ENCODE assay signal across 8 cellular contexts in the genomic region with DNA sequence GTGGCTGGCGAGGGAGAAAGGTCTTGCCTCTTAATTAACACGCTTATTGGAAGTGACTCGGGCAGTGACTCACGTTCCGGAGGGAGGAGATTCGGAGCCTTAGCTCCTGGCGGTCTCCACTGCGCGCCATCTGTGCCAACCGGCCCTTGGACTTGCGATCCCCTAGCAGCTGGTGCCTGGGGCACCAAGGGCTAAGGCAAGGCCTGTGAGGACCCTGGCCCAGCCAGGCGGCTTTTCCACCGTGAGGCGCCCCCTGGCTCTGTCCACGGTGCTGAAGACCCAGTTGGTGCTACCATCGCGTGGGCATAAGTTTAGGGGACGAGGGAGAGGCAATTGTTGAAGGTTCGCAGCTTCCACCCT. TPM values are rescaled to one million over a fixed set of nuclear protein-coding genes. Genes with fewer than 3 reads are reported as not detected.
A peak's percentile ranks its signal among the peaks of the same experiment; 100 is the strongest.
DNase-seq lines count a peak whose midpoint lies in the region; FAIRE-seq and TF ChIP-seq lines count a peak whose summit lies in the region.

No MANE protein-coding gene starts in this region.

- peaks cover 5% of the 10 kb centered on the region for H3K4me1 ChIP-seq in adipocyte (ENCODE audit: control insufficient read depth, insufficient read depth, low read length)
- peaks cover 2 to 17% (median 14%) of the 10 kb centered on the region in 4 donors for H3K4me1 ChIP-seq in liver (ENCODE audit: control insufficient read depth in 4 of 4, insufficient read depth in 4 of 4, low read length in 3 of 4)

- CTCF ChIA-PET in BJ (lab: Yijun Ruan, JAX) = interaction anchor here (1.0 kb wide), 1 partner anchor 60 kb away, joined by 3 read pairs; no protein-coding TSS in a partner anchor

- no peaks in the 10 kb centered on the region for H3K36me3 ChIP-seq in BJ (ENCODE audit: control insufficient read depth, insufficient read depth, low read length)
- H3K36me3 ChIP-seq in H7 (replicated peaks; ENCODE audit: control insufficient read depth, insufficient read depth, low read length) = no peaks in the 10 kb centered on the region
- H3K36me3 ChIP-seq in adipocyte (ENCODE audit: control insufficient read depth, insufficient read depth, low read length, severe bottlenecking) = no peaks in the 10 kb centered on the region
- H3K36me3 ChIP-seq in liver (ENCODE audit: control insufficient read depth in 4 of 4, insufficient read depth in 3 of 4, low read depth in 1 of 4, low read length in 3 of 4) = no peaks in the 10 kb centered on the region

- 14% methylated on average over 19 of the region's 19 CpGs for WGBS in liver

- H3K4me3 ChIP-seq in BJ (ENCODE audit: low read depth, low read length) (no peak overlapping the region), H7 (ENCODE audit: insufficient read depth, low read depth, low read length) (no peak overlapping the region), adipocyte (ENCODE audit: low read length) (no peak overlapping the region), liver (ENCODE audit: low read depth in 1 of 3, low read length in 3 of 3) (no peak overlapping the region)

- no peak for TF ChIP-seq CTCF in BJ (IDR thresholded peaks at IDR 0.05; ENCODE audit: insufficient read depth, low read depth, low read length)
- TF ChIP-seq CTCF in liver (IDR thresholded peaks at IDR 0.05; ENCODE audit: low read depth, low read length, missing input control) = no peak
- no peak for TF ChIP-seq CTCF in D721Med (IDR thresholded peaks at IDR 0.05; ENCODE audit: insufficient read depth, missing control alignments)

- H3K9ac ChIP-seq in adipocyte (ENCODE audit: low read length) (no peak overlapping the region), liver (ENCODE audit: low read depth in 1 of 2, low read length in 2 of 2) (no peak overlapping the region)

- no peak for FAIRE-seq in D721Med (lab: Jason Lieb, UNC)

- DNase-seq in BJ (ENCODE audit: low read depth) (peak; percentile 1), H7 (peak; percentile 83), adipocyte (ENCODE audit: low read depth) (peak; percentile 44), midbrain (lab: John Stamatoyannopoulos, UW) (no peak), cortex of kidney (lab: John Stamatoyannopoulos, UW) (no peak), COLO829 (ENCODE audit: low spot score) (no peak), D721Med (ENCODE audit: insufficient read length, low spot score) (no peak)

- H3K9me3 ChIP-seq in adipocyte (ENCODE audit: control insufficient read depth, low read length) = no peaks in the 10 kb centered on the region
- no peaks in the 10 kb centered on the region for H3K9me3 ChIP-seq in liver (ENCODE audit: control insufficient read depth in 4 of 4, low read length in 3 of 4)

- H3K27me3 ChIP-seq in BJ (ENCODE audit: control insufficient read depth, insufficient read depth, low read length) (peaks cover 62% of the 10 kb centered on the region), H7 (ENCODE audit: control insufficient read depth, insufficient read depth, low read length) (peaks cover 29% of the 10 kb centered on the region), adipocyte (replicated peaks; ENCODE audit: control insufficient read depth, insufficient read depth, low read length) (peaks cover 76% of the 10 kb centered on the region), liver (ENCODE audit: control insufficient read depth in 4 of 4, insufficient read depth in 4 of 4, low read length in 3 of 4) (peaks cover 2 to 22% (median 16%) of the 10 kb centered on the region in 4 donors)

- TF ChIP-seq RAD21 in liver (IDR thresholded peaks at IDR 0.05) = no peak

- POLR2A ChIA-PET in BJ (lab: Charles Lee) = no interaction called here

- H3K27ac ChIP-seq in liver (ENCODE audit: low read depth in 1 of 2, low read length in 2 of 2) = no peak overlapping the region

TF ChIP-seq in liver, 16 proteins besides CTCF, POLR2A, EP300 and RAD21:
- TF ChIP-seq HNF4A (conservative IDR thresholded peaks at IDR 0.05) = no peak
- TF ChIP-seq, protein P1, sequence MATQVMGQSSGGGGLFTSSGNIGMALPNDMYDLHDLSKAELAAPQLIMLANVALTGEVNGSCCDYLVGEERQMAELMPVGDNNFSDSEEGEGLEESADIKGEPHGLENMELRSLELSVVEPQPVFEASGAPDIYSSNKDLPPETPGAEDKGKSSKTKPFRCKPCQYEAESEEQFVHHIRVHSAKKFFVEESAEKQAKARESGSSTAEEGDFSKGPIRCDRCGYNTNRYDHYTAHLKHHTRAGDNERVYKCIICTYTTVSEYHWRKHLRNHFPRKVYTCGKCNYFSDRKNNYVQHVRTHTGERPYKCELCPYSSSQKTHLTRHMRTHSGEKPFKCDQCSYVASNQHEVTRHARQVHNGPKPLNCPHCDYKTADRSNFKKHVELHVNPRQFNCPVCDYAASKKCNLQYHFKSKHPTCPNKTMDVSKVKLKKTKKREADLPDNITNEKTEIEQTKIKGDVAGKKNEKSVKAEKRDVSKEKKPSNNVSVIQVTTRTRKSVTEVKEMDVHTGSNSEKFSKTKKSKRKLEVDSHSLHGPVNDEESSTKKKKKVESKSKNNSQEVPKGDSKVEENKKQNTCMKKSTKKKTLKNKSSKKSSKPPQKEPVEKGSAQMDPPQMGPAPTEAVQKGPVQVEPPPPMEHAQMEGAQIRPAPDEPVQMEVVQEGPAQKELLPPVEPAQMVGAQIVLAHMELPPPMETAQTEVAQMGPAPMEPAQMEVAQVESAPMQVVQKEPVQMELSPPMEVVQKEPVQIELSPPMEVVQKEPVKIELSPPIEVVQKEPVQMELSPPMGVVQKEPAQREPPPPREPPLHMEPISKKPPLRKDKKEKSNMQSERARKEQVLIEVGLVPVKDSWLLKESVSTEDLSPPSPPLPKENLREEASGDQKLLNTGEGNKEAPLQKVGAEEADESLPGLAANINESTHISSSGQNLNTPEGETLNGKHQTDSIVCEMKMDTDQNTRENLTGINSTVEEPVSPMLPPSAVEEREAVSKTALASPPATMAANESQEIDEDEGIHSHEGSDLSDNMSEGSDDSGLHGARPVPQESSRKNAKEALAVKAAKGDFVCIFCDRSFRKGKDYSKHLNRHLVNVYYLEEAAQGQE (IDR thresholded peaks at IDR 0.05) = peak; percentile 95

RNA-seq across cellular contexts. Expression of a gene that starts 1.3 kb away (rescaled TPM):
- polyA plus RNA-seq in BJ (2011; rRNA removed) (not detected in 2 replicates), liver (not detected)
- polyA minus RNA-seq in BJ (2011; rRNA and poly(A)+ RNA removed) = not detected in 2 replicates
- total RNA-seq in H7 (2014; rRNA removed; shearing (Covaris generic)) = 41.6 and 69.8 TPM in 2 replicates
- total RNA-seq in liver = under 1 TPM; under 0.01 to 0.17 TPM

Comparison
In these comparisons a context has a peak if more than half of its experiments do, and no peak if none do; other contexts are left out.
1. DNase-seq: peak in BJ (single experiment), H7 (single experiment) and adipocyte (single experiment); none in midbrain (single experiment), cortex of kidney (single experiment), COLO829 (single experiment) and D721Med (single experiment).
2. RNA of a gene that starts 1.3 kb away (total RNA-seq): 41.6 to 69.8 TPM in H7; under 0.01 to 0.17 TPM in liver; every median in the first group is over 10 times any median in the second.